ENCODE assay signal across 25 cellular contexts in genomic region chr17:82639628-82640027, GRCh38. TPM values are rescaled to one million over a fixed set of nuclear protein-coding genes. Genes with fewer than 3 reads are reported as not detected.
DNase-seq lines count a peak whose midpoint lies in the region; ATAC-seq, FAIRE-seq and TF ChIP-seq lines count a peak whose summit lies in the region.
"Had no signal": no experiment of that assay in that cellular context is flagged by ENCODE, and none has a peak within 500 bp of the region (broad histone marks: within the 10 kb centered on the region; RNA-seq: fewer than 3 reads in every experiment).

No MANE protein-coding gene starts in this region.

- peak; percentile 44 for FAIRE-seq in urothelium cell line (lab: Jason Lieb, UNC)
- FAIRE-seq: A204.1 had no signal

- WGBS in right cardiac atrium = 88% methylated on average over 14 of the region's 14 CpGs

- H3K27me3 Mint-ChIP-seq in dendritic cell treated with granulocyte-macrophage colony-stimulating factor and Interleukin-4, amounts not matched to agents 40 ng/mL and 50 ng/mL, for 4 days = no peaks in the 10 kb centered on the region
- no peaks in the 10 kb centered on the region for H3K27me3 Mint-ChIP-seq in naive thymus-derived CD4-positive, alpha-beta T cell
- peaks cover 2% of the 10 kb centered on the region for H3K27me3 Mint-ChIP-seq in glutamatergic neuron (ENCODE audit: unreplicated experiment)
- H3K27me3 Mint-ChIP-seq: activated CD4-positive, alpha-beta T cell treated with anti-CD3 and anti-CD28 coated beads, Interleukin-2, amount 10 ng/mL, durations not matched to agents 7 days and 5 days; activated naive CD8-positive, alpha-beta T cell; CD8-positive, alpha-beta memory T cell; central memory CD8-positive, alpha-beta T cell had no signal

- CTCF ChIA-PET in naive thymus-derived CD4-positive, alpha-beta T cell (lab: Charles Lee) = no interaction called here
- CTCF ChIA-PET in RWPE1 (lab: Yijun Ruan, JAX) = no interaction called here

- H3K27me3 ChIP-seq in right cardiac atrium (ENCODE audit: control insufficient read depth, insufficient read depth) = no peaks in the 10 kb centered on the region
- no peaks in the 10 kb centered on the region for H3K27me3 ChIP-seq in naive thymus-derived CD4-positive, alpha-beta T cell (ENCODE audit: control insufficient read depth in 2 of 2, insufficient read depth in 2 of 2, low read length in 2 of 2)
- H3K27me3 ChIP-seq: dorsolateral prefrontal cortex, upper lobe of left lung had no signal

- H3K4me1 ChIP-seq in right cardiac atrium (ENCODE audit: control insufficient read depth, insufficient read depth, low read length) = no peaks in the 10 kb centered on the region
- H3K4me1 ChIP-seq in naive thymus-derived CD4-positive, alpha-beta T cell (ENCODE audit: control insufficient read depth in 2 of 2, insufficient read depth in 2 of 2, low read length in 2 of 2) = peaks cover 0 to 4% of the 10 kb centered on the region in 2 donors

- TF ChIP-seq CTCF in RWPE1 (conservative IDR thresholded peaks at IDR 0.05; ENCODE audit: low read depth) (no peak), glutamatergic neuron (IDR thresholded peaks at IDR 0.05; ENCODE audit: partially characterized antibody, unreplicated experiment) (no peak)

- no peaks in the 10 kb centered on the region for H3K9me3 ChIP-seq in right cardiac atrium (ENCODE audit: control insufficient read depth, low read length)
- H3K9me3 ChIP-seq in naive thymus-derived CD4-positive, alpha-beta T cell (ENCODE audit: control insufficient read depth in 2 of 3, low read length in 3 of 3) = no peaks in the 10 kb centered on the region

- peaks cover 28% of the 10 kb centered on the region for H3K4me1 Mint-ChIP-seq in dendritic cell treated with granulocyte-macrophage colony-stimulating factor and Interleukin-4, amounts not matched to agents 40 ng/mL and 50 ng/mL, for 4 days (ENCODE audit: low read depth)
- peaks cover 23 to 63% (median 35%) of the 10 kb centered on the region in 7 donors for H3K4me1 Mint-ChIP-seq in naive thymus-derived CD4-positive, alpha-beta T cell
- no peaks in the 10 kb centered on the region for H3K4me1 Mint-ChIP-seq in glutamatergic neuron (ENCODE audit: low read depth, unreplicated experiment)

- intact Hi-C loops in right cardiac atrium (cut with DNase I) (no loop called here), Right ventricle myocardium inferior (cut with DNase I) (no loop called here)
- intact Hi-C loops in dendritic cell treated with granulocyte-macrophage colony-stimulating factor and Interleukin-4, amounts not matched to agents 40 ng/mL and 50 ng/mL, for 4 days (cut with micrococcal nuclease) = no loop called here
- intact Hi-C loops in naive thymus-derived CD4-positive, alpha-beta T cell (cut with micrococcal nuclease) = loop anchor here in 1 of 2 donors (10.0 kb wide), 1 partner anchor 145 kb away; no protein-coding TSS in a partner anchor

- no peak overlapping the region for H3K4me3 ChIP-seq in right cardiac atrium (ENCODE audit: low read length)
- no peak overlapping the region for H3K4me3 ChIP-seq in naive thymus-derived CD4-positive, alpha-beta T cell (ENCODE audit: low read length)
- H3K4me3 ChIP-seq: dorsolateral prefrontal cortex, GM23248, upper lobe of left lung had no signal

- no peak overlapping the region for H3K27ac ChIP-seq in right cardiac atrium (ENCODE audit: low read length)
- H3K27ac ChIP-seq in naive thymus-derived CD4-positive, alpha-beta T cell (ENCODE audit: low read depth, low read length) = no peak overlapping the region
- no peak overlapping the region for H3K27ac ChIP-seq in RWPE1
- H3K27ac ChIP-seq: dorsolateral prefrontal cortex, GM23248, upper lobe of left lung, WERI-Rb-1 had no signal

- H3K36me3 ChIP-seq in naive thymus-derived CD4-positive, alpha-beta T cell (ENCODE audit: control insufficient read depth in 2 of 3, insufficient read depth in 3 of 3, low read length in 3 of 3) = peaks cover 0 to 69% (median 16%) of the 10 kb centered on the region in 3 experiments

- no peak for DNase-seq in right cardiac atrium
- no peak for DNase-seq in Right ventricle myocardium inferior (ENCODE audit: missing footprints)
- no peak for DNase-seq in naive thymus-derived CD4-positive, alpha-beta T cell
- DNase-seq in urothelium cell line (ENCODE audit: low spot score) = no peak
- DNase-seq in RWPE1 (ENCODE audit: low spot score) = no peak
- DNase-seq in glutamatergic neuron = no peak
- DNase-seq: activated CD4-positive, alpha-beta T cell treated with anti-CD3 and anti-CD28 coated beads, Interleukin-2, amount 10 ng/mL, durations not matched to agents 7 days and 5 days; activated CD8-positive, alpha-beta memory T cell treated with anti-CD3 and anti-CD28 coated beads, Interleukin-2, amount 50 U/mL, for 48 hours; CD8-positive, alpha-beta memory T cell; dorsolateral prefrontal cortex; GM23248; head of caudate nucleus; left cardiac atrium; mesendoderm; NCI-H1048; NCI-H187 treated with DMSO at 0.1 percent for 48 hours; NCI-H69; upper lobe of left lung; WERI-Rb-1 had no signal

- POLR2A ChIA-PET in naive thymus-derived CD4-positive, alpha-beta T cell (lab: Charles Lee) = interaction anchor here (0.7 kb wide), 1 partner anchor 225 kb away, joined by 5 read pairs; no protein-coding TSS in a partner anchor
- POLR2A ChIA-PET in RWPE1 (lab: Yijun Ruan, JAX; ENCODE audit: low non-redundant PET) = no interaction called here

- peaks cover 94% of the 10 kb centered on the region for H3K36me3 Mint-ChIP-seq in dendritic cell treated with granulocyte-macrophage colony-stimulating factor and Interleukin-4, amounts not matched to agents 40 ng/mL and 50 ng/mL, for 4 days (ENCODE audit: low read depth)
- peaks cover 12 to 51% (median 36%) of the 10 kb centered on the region in 5 donors for H3K36me3 Mint-ChIP-seq in naive thymus-derived CD4-positive, alpha-beta T cell
- H3K36me3 Mint-ChIP-seq in glutamatergic neuron (ENCODE audit: unreplicated experiment) = peaks cover 10% of the 10 kb centered on the region

- peak overlapping the region; percentile 5 for H3K27ac Mint-ChIP-seq in dendritic cell treated with granulocyte-macrophage colony-stimulating factor and Interleukin-4, amounts not matched to agents 40 ng/mL and 50 ng/mL, for 4 days
- no peak overlapping the region for H3K27ac Mint-ChIP-seq in naive thymus-derived CD4-positive, alpha-beta T cell
- H3K27ac Mint-ChIP-seq in glutamatergic neuron (ENCODE audit: unreplicated experiment) = no peak overlapping the region
- H3K27ac Mint-ChIP-seq: activated CD4-positive, alpha-beta T cell treated with anti-CD3 and anti-CD28 coated beads, Interleukin-2, amount 10 ng/mL, durations not matched to agents 7 days and 5 days; activated naive CD8-positive, alpha-beta T cell; activated T-helper 2 cell treated with anti-CD3 and anti-CD28 coated beads, Interferon-gamma antibody, Interleukin-2, Interleukin-4, amounts not matched to agents 10 μg/mL and 5 μg/mL and 100 μg/mL, durations not matched to agents 14 hours and 24 hours and 36 hours had no signal

- H3K9me3 Mint-ChIP-seq in dendritic cell treated with granulocyte-macrophage colony-stimulating factor and Interleukin-4, amounts not matched to agents 40 ng/mL and 50 ng/mL, for 4 days = peaks cover 11% of the 10 kb centered on the region
- H3K9me3 Mint-ChIP-seq in naive thymus-derived CD4-positive, alpha-beta T cell = peaks cover 0 to 11% (median 0%) of the 10 kb centered on the region in 11 donors
- H3K9me3 Mint-ChIP-seq in glutamatergic neuron (ENCODE audit: unreplicated experiment) = peaks cover 2% of the 10 kb centered on the region
- H3K9me3 Mint-ChIP-seq: activated CD4-positive, alpha-beta T cell treated with anti-CD3 and anti-CD28 coated beads, Interleukin-2, amount 10 ng/mL, durations not matched to agents 7 days and 5 days; activated T-helper 2 cell treated with anti-CD3 and anti-CD28 coated beads, Interferon-gamma antibody, Interleukin-2, Interleukin-4, amounts not matched to agents 10 μg/mL and 5 μg/mL and 100 μg/mL, durations not matched to agents 14 hours and 24 hours and 36 hours; central memory CD8-positive, alpha-beta T cell had no signal

- ATAC-seq in right cardiac atrium (peak; percentile 31 to 58), Right ventricle myocardium inferior (no peak), HG03571 (IDR thresholded peaks at IDR 0.05; ENCODE audit: unreplicated experiment) (no peak)
- peak; percentile 14 for ATAC-seq in naive thymus-derived CD4-positive, alpha-beta T cell

- no peak overlapping the region for H3K4me3 Mint-ChIP-seq in dendritic cell treated with granulocyte-macrophage colony-stimulating factor and Interleukin-4, amounts not matched to agents 40 ng/mL and 50 ng/mL, for 4 days
- H3K4me3 Mint-ChIP-seq in naive thymus-derived CD4-positive, alpha-beta T cell = peak overlapping the region in 2 of 10 donors; percentile 25 to 45
- no peak overlapping the region for H3K4me3 Mint-ChIP-seq in glutamatergic neuron (ENCODE audit: unreplicated experiment)
- H3K4me3 Mint-ChIP-seq: activated CD4-positive, alpha-beta T cell treated with anti-CD3 and anti-CD28 coated beads, Interleukin-2, amount 10 ng/mL, durations not matched to agents 7 days and 5 days; CD8-positive, alpha-beta memory T cell; central memory CD8-positive, alpha-beta T cell had no signal

RNA-seq across cellular contexts. Expression of gene WDR45B, which starts 8.6 kb away (rescaled TPM):
- total RNA-seq in right cardiac atrium (10 to 100 TPM; 43.8 to 49.2 (median 45.8) TPM), Right ventricle myocardium inferior (38.0 TPM), glutamatergic neuron (ENCODE audit: unreplicated experiment) (60.4 TPM)
- 37.0 TPM for polyA plus RNA-seq in right cardiac atrium
- total RNA-seq in naive thymus-derived CD4-positive, alpha-beta T cell = 10 to 100 TPM; 44.9 to 91.6 (median 68.4) TPM
- polyA plus RNA-seq in naive thymus-derived CD4-positive, alpha-beta T cell = 10 to 100 TPM; 30.5 to 36.8 TPM

RNA-seq across cellular contexts. Expression of gene RAB40B, which starts 58.9 kb away (rescaled TPM):
- total RNA-seq in right cardiac atrium (10 to 100 TPM; 14.0 to 20.8 (median 19.2) TPM), Right ventricle myocardium inferior (19.9 TPM), glutamatergic neuron (ENCODE audit: unreplicated experiment) (14.6 TPM)
- 14.8 TPM for polyA plus RNA-seq in right cardiac atrium
- total RNA-seq in naive thymus-derived CD4-positive, alpha-beta T cell = 1 to 10 TPM; 2.8 to 6.1 (median 3.6) TPM
- polyA plus RNA-seq in naive thymus-derived CD4-positive, alpha-beta T cell = 1 to 10 TPM; 1.3 to 2.5 TPM

Comparison
In these comparisons a context has a peak if more than half of its experiments do, and no peak if none do; other contexts are left out.
1. ATAC-seq: peak in right cardiac atrium (2 of 2) and naive thymus-derived CD4-positive, alpha-beta T cell (single experiment); none in Right ventricle myocardium inferior (single experiment) and HG03571 (single experiment).